Comparison of ENCODE assay signal across 1 cellular context in the genomic region with DNA sequence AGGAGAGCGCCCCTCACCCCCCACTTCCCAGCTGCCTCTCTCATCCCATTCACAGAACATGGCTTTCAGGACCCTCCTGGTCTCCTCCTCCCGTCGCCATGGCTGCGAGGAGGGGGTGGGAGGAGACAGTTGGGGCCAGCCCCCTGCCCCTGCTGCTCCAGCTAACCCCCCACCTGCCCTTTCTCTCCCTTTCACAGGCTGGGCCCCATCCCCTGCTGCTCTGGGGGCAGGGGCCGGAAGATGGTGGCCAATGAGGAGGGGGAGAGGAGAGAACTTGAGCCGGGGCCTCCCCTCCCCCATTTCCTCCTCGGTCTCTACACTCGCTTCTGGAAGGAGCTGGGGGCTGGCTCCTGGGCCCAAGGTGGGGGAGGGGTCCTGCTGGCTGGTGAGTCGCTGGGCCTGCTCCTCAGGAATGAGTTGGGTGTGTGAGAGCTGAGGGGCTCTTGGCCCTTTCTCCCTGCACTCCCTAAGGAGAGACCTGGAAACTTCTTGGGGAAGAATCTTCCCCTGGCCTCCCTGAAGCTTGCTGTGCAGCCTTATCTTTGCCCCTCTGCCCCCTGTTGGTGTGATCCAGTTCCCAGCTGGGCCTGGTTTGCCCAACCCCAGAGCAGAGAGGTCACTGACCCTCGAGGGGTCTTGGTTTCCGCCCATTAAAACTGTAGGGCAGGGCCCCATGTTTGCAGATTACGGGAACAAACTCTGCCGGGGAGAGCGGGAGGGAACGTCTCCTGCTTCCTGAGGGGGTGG.
A peak's percentile ranks its signal among the peaks of the same experiment; 100 is the strongest.
TF ChIP-seq lines count a peak whose summit lies in the region.

No MANE protein-coding gene starts in this region.

TF ChIP-seq in HepG2, 621 proteins besides CTCF, POLR2A, EP300 and RAD21 (continued from another document and continues in another):
- TF ChIP-seq ZNF574 (CRISPR knock-in tag; IDR thresholded peaks at IDR 0.05) (peak; percentile 67), SATB2 (CRISPR knock-in tag; IDR thresholded peaks at IDR 0.05) (no peak), UBTF (CRISPR knock-in tag; IDR thresholded peaks at IDR 0.05) (peak; percentile 26; the same call in 1 of the 2 replicates), CREM (IDR thresholded peaks at IDR 0.05) (peak; percentile 33; the same call in 1 of the 2 replicates), CREM (CRISPR knock-in tag; IDR thresholded peaks at IDR 0.05) (no peak), ARNTL (CRISPR knock-in tag; IDR thresholded peaks at IDR 0.05) (peak; percentile 31; the same call in 1 of the 2 replicates), SOX13 (IDR thresholded peaks at IDR 0.05) (no peak), SOX13 (CRISPR knock-in tag; conservative IDR thresholded peaks at IDR 0.05 in 1 of 2, IDR thresholded peaks at IDR 0.05 in 1 of 2) (peak in 1 of 2 experiments; percentile 34; a peak in 1 of 4 replicates), SALL2 (CRISPR knock-in tag; IDR thresholded peaks at IDR 0.05) (no peak), LCORL (IDR thresholded peaks at IDR 0.05) (no peak), LCORL (CRISPR knock-in tag; IDR thresholded peaks at IDR 0.05) (peak; percentile 42; the same call in 1 of the 2 replicates), DDIT3 (CRISPR knock-in tag; IDR thresholded peaks at IDR 0.05) (no peak), SMAD3 (CRISPR knock-in tag; IDR thresholded peaks at IDR 0.05) (no peak), DRAP1 (CRISPR knock-in tag; IDR thresholded peaks at IDR 0.05) (0 out of 2 replicates have a peak, but pooled peaks have one; percentile 42), CBX5 (CRISPR knock-in tag; IDR thresholded peaks at IDR 0.05; ENCODE audit: borderline replicate concordance) (no peak), SOX6 (IDR thresholded peaks at IDR 0.05) (no peak), SOX6 (CRISPR knock-in tag; IDR thresholded peaks at IDR 0.05) (peak; percentile 74), HMGXB4 (CRISPR knock-in tag; IDR thresholded peaks at IDR 0.05; ENCODE audit: borderline replicate concordance in 1 of 2, low read depth in 1 of 2) (peak in 1 of 2 experiments; percentile 63; a peak in 2 of 4 replicates), ZNF746 (CRISPR knock-in tag; IDR thresholded peaks at IDR 0.05) (peak; percentile 21; the same call in 1 of the 2 replicates), ZGPAT (CRISPR knock-in tag; IDR thresholded peaks at IDR 0.05) (peak; percentile 49; the same call in 1 of the 2 replicates), NR2F6 (IDR thresholded peaks at IDR 0.05) (peak; percentile 91), NR2F6 (CRISPR knock-in tag; IDR thresholded peaks at IDR 0.05) (peak; percentile 94), ZNF383 (CRISPR knock-in tag; IDR thresholded peaks at IDR 0.05; ENCODE audit: borderline replicate concordance) (0 out of 2 replicates have a peak, but pooled peaks have one; percentile 57), HOXA3 (CRISPR knock-in tag; IDR thresholded peaks at IDR 0.05) (0 out of 2 replicates have a peak, but pooled peaks have one; percentile 30), MEIS1 (CRISPR knock-in tag; IDR thresholded peaks at IDR 0.05; ENCODE audit: borderline replicate concordance) (0 out of 2 replicates have a peak, but pooled peaks have one; percentile 26), MED13 (CRISPR knock-in tag; IDR thresholded peaks at IDR 0.05) (no peak), ZSCAN21 (CRISPR knock-in tag; IDR thresholded peaks at IDR 0.05; ENCODE audit: borderline replicate concordance) (no peak), RORA (CRISPR knock-in tag; IDR thresholded peaks at IDR 0.05) (no peak)
- TF ChIP-seq, protein P1, sequence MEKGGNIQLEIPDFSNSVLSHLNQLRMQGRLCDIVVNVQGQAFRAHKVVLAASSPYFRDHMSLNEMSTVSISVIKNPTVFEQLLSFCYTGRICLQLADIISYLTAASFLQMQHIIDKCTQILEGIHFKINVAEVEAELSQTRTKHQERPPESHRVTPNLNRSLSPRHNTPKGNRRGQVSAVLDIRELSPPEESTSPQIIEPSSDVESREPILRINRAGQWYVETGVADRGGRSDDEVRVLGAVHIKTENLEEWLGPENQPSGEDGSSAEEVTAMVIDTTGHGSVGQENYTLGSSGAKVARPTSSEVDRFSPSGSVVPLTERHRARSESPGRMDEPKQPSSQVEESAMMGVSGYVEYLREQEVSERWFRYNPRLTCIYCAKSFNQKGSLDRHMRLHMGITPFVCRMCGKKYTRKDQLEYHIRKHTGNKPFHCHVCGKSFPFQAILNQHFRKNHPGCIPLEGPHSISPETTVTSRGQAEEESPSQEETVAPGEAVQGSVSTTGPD (CRISPR knock-in tag; IDR thresholded peaks at IDR 0.05), result 0 out of 2 replicates have a peak, but pooled peaks have one; percentile 39
- TF ChIP-seq, protein P2, sequence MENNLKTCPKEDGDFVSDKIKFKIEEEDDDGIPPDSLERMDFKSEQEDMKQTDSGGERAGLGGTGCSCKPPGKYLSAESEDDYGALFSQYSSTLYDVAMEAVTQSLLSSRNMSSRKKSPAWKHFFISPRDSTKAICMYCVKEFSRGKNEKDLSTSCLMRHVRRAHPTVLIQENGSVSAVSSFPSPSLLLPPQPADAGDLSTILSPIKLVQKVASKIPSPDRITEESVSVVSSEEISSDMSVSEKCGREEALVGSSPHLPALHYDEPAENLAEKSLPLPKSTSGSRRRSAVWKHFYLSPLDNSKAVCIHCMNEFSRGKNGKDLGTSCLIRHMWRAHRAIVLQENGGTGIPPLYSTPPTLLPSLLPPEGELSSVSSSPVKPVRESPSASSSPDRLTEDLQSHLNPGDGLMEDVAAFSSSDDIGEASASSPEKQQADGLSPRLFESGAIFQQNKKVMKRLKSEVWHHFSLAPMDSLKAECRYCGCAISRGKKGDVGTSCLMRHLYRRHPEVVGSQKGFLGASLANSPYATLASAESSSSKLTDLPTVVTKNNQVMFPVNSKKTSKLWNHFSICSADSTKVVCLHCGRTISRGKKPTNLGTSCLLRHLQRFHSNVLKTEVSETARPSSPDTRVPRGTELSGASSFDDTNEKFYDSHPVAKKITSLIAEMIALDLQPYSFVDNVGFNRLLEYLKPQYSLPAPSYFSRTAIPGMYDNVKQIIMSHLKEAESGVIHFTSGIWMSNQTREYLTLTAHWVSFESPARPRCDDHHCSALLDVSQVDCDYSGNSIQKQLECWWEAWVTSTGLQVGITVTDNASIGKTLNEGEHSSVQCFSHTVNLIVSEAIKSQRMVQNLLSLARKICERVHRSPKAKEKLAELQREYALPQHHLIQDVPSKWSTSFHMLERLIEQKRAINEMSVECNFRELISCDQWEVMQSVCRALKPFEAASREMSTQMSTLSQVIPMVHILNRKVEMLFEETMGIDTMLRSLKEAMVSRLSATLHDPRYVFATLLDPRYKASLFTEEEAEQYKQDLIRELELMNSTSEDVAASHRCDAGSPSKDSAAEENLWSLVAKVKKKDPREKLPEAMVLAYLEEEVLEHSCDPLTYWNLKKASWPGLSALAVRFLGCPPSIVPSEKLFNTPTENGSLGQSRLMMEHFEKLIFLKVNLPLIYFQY (CRISPR knock-in tag; IDR thresholded peaks at IDR 0.05; ENCODE audit: borderline replicate concordance), result peak; percentile 80; the same call in 1 of the 2 replicates
- TF ChIP-seq, protein P3, sequence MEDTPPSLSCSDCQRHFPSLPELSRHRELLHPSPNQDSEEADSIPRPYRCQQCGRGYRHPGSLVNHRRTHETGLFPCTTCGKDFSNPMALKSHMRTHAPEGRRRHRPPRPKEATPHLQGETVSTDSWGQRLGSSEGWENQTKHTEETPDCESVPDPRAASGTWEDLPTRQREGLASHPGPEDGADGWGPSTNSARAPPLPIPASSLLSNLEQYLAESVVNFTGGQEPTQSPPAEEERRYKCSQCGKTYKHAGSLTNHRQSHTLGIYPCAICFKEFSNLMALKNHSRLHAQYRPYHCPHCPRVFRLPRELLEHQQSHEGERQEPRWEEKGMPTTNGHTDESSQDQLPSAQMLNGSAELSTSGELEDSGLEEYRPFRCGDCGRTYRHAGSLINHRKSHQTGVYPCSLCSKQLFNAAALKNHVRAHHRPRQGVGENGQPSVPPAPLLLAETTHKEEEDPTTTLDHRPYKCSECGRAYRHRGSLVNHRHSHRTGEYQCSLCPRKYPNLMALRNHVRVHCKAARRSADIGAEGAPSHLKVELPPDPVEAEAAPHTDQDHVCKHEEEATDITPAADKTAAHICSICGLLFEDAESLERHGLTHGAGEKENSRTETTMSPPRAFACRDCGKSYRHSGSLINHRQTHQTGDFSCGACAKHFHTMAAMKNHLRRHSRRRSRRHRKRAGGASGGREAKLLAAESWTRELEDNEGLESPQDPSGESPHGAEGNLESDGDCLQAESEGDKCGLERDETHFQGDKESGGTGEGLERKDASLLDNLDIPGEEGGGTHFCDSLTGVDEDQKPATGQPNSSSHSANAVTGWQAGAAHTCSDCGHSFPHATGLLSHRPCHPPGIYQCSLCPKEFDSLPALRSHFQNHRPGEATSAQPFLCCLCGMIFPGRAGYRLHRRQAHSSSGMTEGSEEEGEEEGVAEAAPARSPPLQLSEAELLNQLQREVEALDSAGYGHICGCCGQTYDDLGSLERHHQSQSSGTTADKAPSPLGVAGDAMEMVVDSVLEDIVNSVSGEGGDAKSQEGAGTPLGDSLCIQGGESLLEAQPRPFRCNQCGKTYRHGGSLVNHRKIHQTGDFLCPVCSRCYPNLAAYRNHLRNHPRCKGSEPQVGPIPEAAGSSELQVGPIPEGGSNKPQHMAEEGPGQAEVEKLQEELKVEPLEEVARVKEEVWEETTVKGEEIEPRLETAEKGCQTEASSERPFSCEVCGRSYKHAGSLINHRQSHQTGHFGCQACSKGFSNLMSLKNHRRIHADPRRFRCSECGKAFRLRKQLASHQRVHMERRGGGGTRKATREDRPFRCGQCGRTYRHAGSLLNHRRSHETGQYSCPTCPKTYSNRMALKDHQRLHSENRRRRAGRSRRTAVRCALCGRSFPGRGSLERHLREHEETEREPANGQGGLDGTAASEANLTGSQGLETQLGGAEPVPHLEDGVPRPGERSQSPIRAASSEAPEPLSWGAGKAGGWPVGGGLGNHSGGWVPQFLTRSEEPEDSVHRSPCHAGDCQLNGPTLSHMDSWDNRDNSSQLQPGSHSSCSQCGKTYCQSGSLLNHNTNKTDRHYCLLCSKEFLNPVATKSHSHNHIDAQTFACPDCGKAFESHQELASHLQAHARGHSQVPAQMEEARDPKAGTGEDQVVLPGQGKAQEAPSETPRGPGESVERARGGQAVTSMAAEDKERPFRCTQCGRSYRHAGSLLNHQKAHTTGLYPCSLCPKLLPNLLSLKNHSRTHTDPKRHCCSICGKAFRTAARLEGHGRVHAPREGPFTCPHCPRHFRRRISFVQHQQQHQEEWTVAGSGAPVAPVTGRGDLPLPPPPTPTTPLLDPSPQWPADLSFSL (CRISPR knock-in tag; IDR thresholded peaks at IDR 0.05), result peak; percentile 15; the same call in 1 of the 2 replicates
